In genomic region chr4:169437299-169438047, GRCh38 we compare ENCODE assay signal across 11 cellular contexts.
DNase-seq lines count a peak whose midpoint lies in the region; ATAC-seq and TF ChIP-seq lines count a peak whose summit lies in the region.
"Had no signal": no experiment of that assay in that cellular context is flagged by ENCODE, and none has a peak within 500 bp of the region (broad histone marks: within the 10 kb centered on the region; RNA-seq: fewer than 3 reads in every experiment).

No MANE protein-coding gene starts in this region.

- no peaks in the 10 kb centered on the region for H3K27me3 ChIP-seq in effector memory CD4-positive, alpha-beta T cell (replicated peaks; ENCODE audit: control insufficient read depth, insufficient read depth, low read length, poor library complexity, severe bottlenecking)

- no peak for TF ChIP-seq CTCF in GM12865 (IDR thresholded peaks at IDR 0.05; ENCODE audit: insufficient read depth, low read depth, low read length, missing control alignments)

- no peak overlapping the region for H3K27ac ChIP-seq in effector memory CD4-positive, alpha-beta T cell (ENCODE audit: insufficient read depth, low read length, poor library complexity, severe bottlenecking)
- H3K27ac ChIP-seq: epithelial cell of prostate, SK-N-MC had no signal

- H3K9me3 ChIP-seq in effector memory CD4-positive, alpha-beta T cell (ENCODE audit: control insufficient read depth, low read length), result no peaks in the 10 kb centered on the region

- H3K4me3 ChIP-seq in GM12865 (ENCODE audit: low read depth, low read length), result peak overlapping the region; percentile 40
- H3K4me3 ChIP-seq in effector memory CD4-positive, alpha-beta T cell (ENCODE audit: insufficient read depth, low read depth, low read length, poor library complexity, severe bottlenecking), result no peak overlapping the region
- H3K4me3 ChIP-seq: SK-N-MC had no signal

- no peaks in the 10 kb centered on the region for H3K4me1 ChIP-seq in effector memory CD4-positive, alpha-beta T cell (ENCODE audit: control insufficient read depth, insufficient read depth, low read length, poor library complexity, severe bottlenecking)

- ATAC-seq in GM19328 (IDR thresholded peaks at IDR 0.05; ENCODE audit: unreplicated experiment), result peak; percentile 84
- peak; percentile 86 for ATAC-seq in HG02763 (IDR thresholded peaks at IDR 0.05; ENCODE audit: unreplicated experiment)
- peak; percentile 74 for ATAC-seq in HG03469 (IDR thresholded peaks at IDR 0.05; ENCODE audit: unreplicated experiment)

- H3K36me3 ChIP-seq in effector memory CD4-positive, alpha-beta T cell (ENCODE audit: control insufficient read depth, insufficient read depth, low read length), result no peaks in the 10 kb centered on the region

- DNase-seq in GM12865 (ENCODE audit: low read depth), result peak; percentile 91
- DNase-seq in D341Med (ENCODE audit: low spot score), result no peak
- no peak for DNase-seq in NCI-H2081 treated with DMSO at 0.1 percent for 48 hours (lab: John Stamatoyannopoulos, UW)
- DNase-seq in NCI-H1092 (lab: John Stamatoyannopoulos, UW), result no peak
- no peak for DNase-seq in effector memory CD4-positive, alpha-beta T cell
- DNase-seq: stimulated activated CD4-positive, alpha-beta T cell treated with anti-CD3 and anti-CD28 coated beads, Interleukin-1b, Interleukin-23, amount 100 ng/mL, for 48 hours had no signal
